Comparison of ENCODE assay signal across 9 cellular contexts in the genomic region with DNA sequence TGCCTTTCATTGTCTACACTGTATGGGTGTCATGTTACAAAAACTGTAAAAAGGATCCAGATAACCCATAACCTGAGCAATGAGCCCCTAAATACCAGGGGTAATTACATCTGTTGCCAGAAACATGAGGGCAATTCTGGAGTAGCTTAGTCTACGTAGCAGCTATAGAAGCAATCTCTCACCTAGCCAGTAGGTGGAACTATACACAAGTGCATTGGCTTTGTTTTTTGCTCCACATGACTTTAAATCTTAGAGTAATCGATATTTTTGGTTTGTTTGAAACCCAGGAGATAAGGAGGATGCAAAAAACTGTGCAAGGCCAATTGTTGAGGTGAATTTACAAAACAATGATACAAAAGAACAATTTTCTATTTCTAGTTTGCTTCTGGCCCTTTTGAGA. TPM values are rescaled to one million over a fixed set of nuclear protein-coding genes. Genes with fewer than 3 reads are reported as not detected.
DNase-seq lines count a peak whose midpoint lies in the region; ATAC-seq and TF ChIP-seq lines count a peak whose summit lies in the region.
"Had no signal": no experiment of that assay in that cellular context is flagged by ENCODE, and none has a peak within 500 bp of the region (broad histone marks: within the 10 kb centered on the region; RNA-seq: fewer than 3 reads in every experiment).

No MANE protein-coding gene starts in this region.

- H3K4me3 ChIP-seq in heart left ventricle (no peak overlapping the region), retinal pigment epithelial cell (ENCODE audit: low read length) (no peak overlapping the region)

- peaks cover 0 to 10% (median 0%) of the 10 kb centered on the region in 12 donors for H3K4me1 ChIP-seq in heart left ventricle

- peaks cover 0 to 4% (median 0%) of the 10 kb centered on the region in 9 donors for H3K27me3 ChIP-seq in heart left ventricle

- no peaks in the 10 kb centered on the region for H3K9me3 ChIP-seq in heart left ventricle

- TF ChIP-seq POLR2A in heart left ventricle (IDR thresholded peaks at IDR 0.05): no peak

- ATAC-seq in heart left ventricle (peak in 2 of 4 donors; percentile 39 to 62), Right ventricle myocardium inferior (no peak), HG03378 (IDR thresholded peaks at IDR 0.05; ENCODE audit: unreplicated experiment) (peak; percentile 64), HG03045 (IDR thresholded peaks at IDR 0.05; ENCODE audit: unreplicated experiment) (no peak)

- TF ChIP-seq CTCF in heart left ventricle (IDR thresholded peaks at IDR 0.05): peak; percentile 42 to 71 (median 55)
- peak; percentile 79 for TF ChIP-seq CTCF in retinal pigment epithelial cell (conservative IDR thresholded peaks at IDR 0.05; ENCODE audit: low read depth, low read length)

- H3K27ac ChIP-seq in heart left ventricle: no peak overlapping the region

- H3K36me3 ChIP-seq in heart left ventricle: peaks cover 0 to 7% (median 0%) of the 10 kb centered on the region in 9 donors

- intact Hi-C loops in heart left ventricle (cut with DNase I) (loop anchor here in 6 of 10 donors (5.0 to 10.0 kb wide), 5 partner anchors 903 to 1973 kb away; no protein-coding TSS in a partner anchor), Right ventricle myocardium inferior (cut with DNase I) (loop anchor here (5.0 kb wide), 1 partner anchor 1776 kb away; no protein-coding TSS in a partner anchor)

- WGBS in heart left ventricle, 4 donors: 3 to 15% (median 6%) methylated on average over 2 of the region's 2 CpGs

- DNase-seq in heart left ventricle (no peak), Right ventricle myocardium inferior (ENCODE audit: missing footprints) (no peak), RPMI8226 (peak; percentile 43), fibroblast of gingiva (ENCODE audit: low read depth) (peak; percentile 6), retinal pigment epithelial cell (ENCODE audit: low read depth) (no peak), NCI-H1048 (lab: John Stamatoyannopoulos, UW) (no peak)

RNA-seq across cellular contexts. Expression of gene GPR82, which starts 57.5 kb away (rescaled TPM):
- under 1 TPM in 5 of 9 donors, not detected in 4; 0.08 to 0.35 (median 0.16) TPM for total RNA-seq in heart left ventricle
- polyA plus RNA-seq in heart left ventricle: under 1 TPM; 0.04 to 0.07 TPM
- 0.22 TPM for total RNA-seq in Right ventricle myocardium inferior
- total RNA-seq: frontal cortex had no signal

Comparison
In these comparisons a context has a peak if more than half of its experiments do, and no peak if none do; other contexts are left out.
1. DNase-seq: peak in RPMI8226 (single experiment) and fibroblast of gingiva (single experiment); none in heart left ventricle (0 of 5), Right ventricle myocardium inferior (single experiment), retinal pigment epithelial cell (single experiment) and NCI-H1048 (single experiment).